ENCODE assay signal across 10 cellular contexts in genomic region chr7:75971961-75972763, GRCh38. TPM values are rescaled to one million over a fixed set of nuclear protein-coding genes. Genes with fewer than 3 reads are reported as not detected.
DNase-seq lines count a peak whose midpoint lies in the region; ATAC-seq and TF ChIP-seq lines count a peak whose summit lies in the region.
"Had no signal": no experiment of that assay in that cellular context is flagged by ENCODE, and none has a peak within 500 bp of the region (broad histone marks: within the 10 kb centered on the region; RNA-seq: fewer than 3 reads in every experiment).

No MANE protein-coding gene starts in this region.

- TF ChIP-seq EP300 in upper lobe of left lung (IDR thresholded peaks at IDR 0.05): no peak

- TF ChIP-seq CTCF in astrocyte of the cerebellum (IDR thresholded peaks at IDR 0.05; ENCODE audit: low read depth, low read length, missing control alignments): peak; percentile 17
- TF ChIP-seq CTCF in upper lobe of left lung (IDR thresholded peaks at IDR 0.05): peak in 3 of 6 experiments; percentile 14 to 52 (median 28)

- peak; percentile 42 for DNase-seq in activated CD4-positive, alpha-beta T cell treated with anti-CD3 and anti-CD28 coated beads for 48 hours
- no peak for DNase-seq in activated CD4-positive, alpha-beta T cell treated with anti-CD3 and anti-CD28 coated beads, Interleukin-2, amount 50 U/mL, for 1 hour
- DNase-seq in astrocyte of the cerebellum (ENCODE audit: low read depth) (no peak), left lobe of liver (ENCODE audit: low spot score) (peak; percentile 69), upper lobe of left lung (peak in 1 of 2 donors; percentile 65), NCI-H187 (lab: John Stamatoyannopoulos, UW) (no peak)
- no peak for DNase-seq in effector CD8-positive, alpha-beta T cell (lab: John Stamatoyannopoulos, UW)

- H3K36me3 ChIP-seq in upper lobe of left lung: peaks cover 3 to 46% (median 14%) of the 10 kb centered on the region in 4 donors

- H3K4me1 ChIP-seq in upper lobe of left lung: peaks cover 25 to 43% (median 38%) of the 10 kb centered on the region in 4 donors

- no peak for TF ChIP-seq POLR2A in upper lobe of left lung (IDR thresholded peaks at IDR 0.05)

- H3K4me3 ChIP-seq in astrocyte of the cerebellum (ENCODE audit: low read depth, low read length) (no peak overlapping the region), upper lobe of left lung (no peak overlapping the region)

- 67 to 70% methylated on average over 19 of the region's 19 CpGs for WGBS in upper lobe of left lung, 2 donors

- H3K9me3 ChIP-seq in upper lobe of left lung: no peaks in the 10 kb centered on the region

- peak overlapping the region; percentile 21 to 72 (median 55) for H3K27ac ChIP-seq in upper lobe of left lung
- H3K27ac ChIP-seq: C4-2B had no signal

- ATAC-seq in left lobe of liver: peak; percentile 38
- peak; percentile 53 to 58 for ATAC-seq in upper lobe of left lung (ENCODE audit: low FRiP score in 2 of 2)
- no peak for ATAC-seq in GM21737 (IDR thresholded peaks at IDR 0.05; ENCODE audit: unreplicated experiment)
- ATAC-seq: naive thymus-derived CD8-positive, alpha-beta T cell had no signal

- in situ Hi-C loops in astrocyte of the cerebellum (cut with HindIII; ENCODE audit: low sequenced_read_pairs): no loop called here

- no peaks in the 10 kb centered on the region for H3K27me3 ChIP-seq in upper lobe of left lung

RNA-seq across cellular contexts. Expression of gene TMEM120A, which starts 22.2 kb away (rescaled TPM):
- total RNA-seq in left lobe of liver (79.6 TPM), upper lobe of left lung (10 to 100 TPM; 27.5 to 75.4 (median 43.1) TPM)

RNA-seq across cellular contexts. Expression of gene POR, which starts 57.2 kb away (rescaled TPM):
- total RNA-seq in left lobe of liver (741 TPM), upper lobe of left lung (100 to 1,000 TPM; 107 to 257 (median 194) TPM)

Comparison
In these comparisons a context has a peak if more than half of its experiments do, and no peak if none do; other contexts are left out.
1. DNase-seq: peak in activated CD4-positive, alpha-beta T cell treated with anti-CD3 and anti-CD28 coated beads for 48 hours (single experiment) and left lobe of liver (single experiment); none in activated CD4-positive, alpha-beta T cell treated with anti-CD3 and anti-CD28 coated beads, Interleukin-2, amount 50 U/mL, for 1 hour (single experiment), astrocyte of the cerebellum (single experiment), NCI-H187 (0 of 2) and effector CD8-positive, alpha-beta T cell (single experiment).